In genomic region chr10:110269641-110270318, GRCh38 we compare ENCODE assay signal across 8 cellular contexts. TPM values are rescaled to one million over a fixed set of nuclear protein-coding genes. Genes with fewer than 3 reads are reported as not detected.
DNase-seq lines count a peak whose midpoint lies in the region; ATAC-seq and TF ChIP-seq lines count a peak whose summit lies in the region.

No MANE protein-coding gene starts in this region.

- peak overlapping the region; percentile 38 for H3K27ac Mint-ChIP-seq in progenitor cell of endocrine pancreas

- no peak overlapping the region for H3K4me3 ChIP-seq in fibroblast of mammary gland (ENCODE audit: control insufficient read depth, low read depth, low read length)

- DNase-seq in AG20443 (ENCODE audit: low spot score) = peak; percentile 25
- DNase-seq in SK-MEL-5 (ENCODE audit: low read depth, low spot score) = peak; percentile 69
- DNase-seq in fibroblast of mammary gland (ENCODE audit: low read depth) = peak; percentile 46
- no peak for DNase-seq in progenitor cell of endocrine pancreas (ENCODE audit: low spot score, unreplicated experiment)
- DNase-seq in H4 (ENCODE audit: low spot score) = no peak
- DNase-seq in GM13976 (ENCODE audit: low spot score) = no peak

- peaks cover 27% of the 10 kb centered on the region for H3K4me1 Mint-ChIP-seq in progenitor cell of endocrine pancreas (ENCODE audit: low read depth)

- no peaks in the 10 kb centered on the region for H3K27me3 Mint-ChIP-seq in progenitor cell of endocrine pancreas

- in situ Hi-C loops in SK-MEL-5 (cut with HindIII; ENCODE audit: low pct_unique_long_range_greater_than_20kb, low sequenced_read_pairs) = no loop called here
- in situ Hi-C loops in GM13976 (cut with MboI; ENCODE audit: low sequenced_read_pairs, unreplicated experiment) = no loop called here

- H3K36me3 Mint-ChIP-seq in progenitor cell of endocrine pancreas (ENCODE audit: insufficient read depth) = no peaks in the 10 kb centered on the region

- peak; percentile 40 for ATAC-seq in GM21367 (IDR thresholded peaks at IDR 0.05; ENCODE audit: unreplicated experiment)
- ATAC-seq in GM19455 (IDR thresholded peaks at IDR 0.05; ENCODE audit: unreplicated experiment) = no peak

- no peak for TF ChIP-seq CTCF in fibroblast of mammary gland (conservative IDR thresholded peaks at IDR 0.05; ENCODE audit: control insufficient read depth, insufficient read depth, low read depth, low read length)
- TF ChIP-seq CTCF in progenitor cell of endocrine pancreas (IDR thresholded peaks at IDR 0.05; ENCODE audit: unreplicated experiment) = no peak
- no peak for TF ChIP-seq CTCF in GM13976 (IDR thresholded peaks at IDR 0.05; ENCODE audit: borderline replicate concordance, control extremely low read depth, extremely low read depth, insufficient read depth, missing control alignments)

- H3K4me3 Mint-ChIP-seq in progenitor cell of endocrine pancreas (ENCODE audit: low read depth) = no peak overlapping the region

- H3K9me3 Mint-ChIP-seq in progenitor cell of endocrine pancreas (ENCODE audit: low read depth) = no peaks in the 10 kb centered on the region

RNA-seq across cellular contexts. Expression of gene SMNDC1, which starts 34.9 kb away (rescaled TPM):
- 6.6 and 8.0 TPM in 2 replicates for total RNA-seq in SK-MEL-5 (2014; rRNA removed; shearing (Covaris generic))
- 14.4 and 18.7 TPM in 2 replicates for polyA plus RNA-seq in SK-MEL-5 (2015; cell fraction: cytosol; rRNA removed)
- polyA plus RNA-seq in SK-MEL-5 (2015; cell fraction: nucleus; rRNA removed) = 22.3 and 34.9 TPM in 2 replicates
- 39.4 and 41.4 TPM in 2 replicates for total RNA-seq in progenitor cell of endocrine pancreas
- 7.8 and 8.3 TPM in 2 replicates for total RNA-seq in H4 (2014; rRNA removed; shearing (Covaris generic))

Comparison
In these comparisons a context has a peak if more than half of its experiments do, and no peak if none do; other contexts are left out.
1. DNase-seq: peak in AG20443 (single experiment), SK-MEL-5 (single experiment) and fibroblast of mammary gland (single experiment); none in progenitor cell of endocrine pancreas (single experiment), H4 (single experiment) and GM13976 (single experiment).